In genomic region chr11:38481391-38481790, GRCh38 we compare ENCODE assay signal across 2 cellular contexts.
TF ChIP-seq lines count a peak whose summit lies in the region.

No MANE protein-coding gene starts in this region.

TF ChIP-seq in HEK293T, 16 proteins besides CTCF, POLR2A, EP300 and RAD21 (continued from another document):
- TF ChIP-seq SUZ12 (IDR thresholded peaks at IDR 0.05) = no peak
- TF ChIP-seq L3MBTL2 (conservative IDR thresholded peaks at IDR 0.05) = no peak
- no peak for TF ChIP-seq TARDBP (IDR thresholded peaks at IDR 0.05)
- TF ChIP-seq HDGF (IDR thresholded peaks at IDR 0.05; ENCODE audit: borderline replicate concordance) = no peak
- no peak for TF ChIP-seq NFRKB (IDR thresholded peaks at IDR 0.05)
- TF ChIP-seq LEF1 (IDR thresholded peaks at IDR 0.05; ENCODE audit: borderline replicate concordance) = no peak
- no peak for TF ChIP-seq ZNF384 (IDR thresholded peaks at IDR 0.05)

TF ChIP-seq in K562, 482 proteins besides CTCF, POLR2A, EP300 and RAD21 (continued from another document):
- no peak for TF ChIP-seq CBX8 (IDR thresholded peaks at IDR 0.05; ENCODE audit: borderline replicate concordance, extremely low read depth, low read depth, low read length, poor library complexity, severe bottlenecking)
- TF ChIP-seq ZNF592 (IDR thresholded peaks at IDR 0.05) = no peak
- TF ChIP-seq SMAD3 (CRISPR knock-in tag; conservative IDR thresholded peaks at IDR 0.05) = no peak
- no peak for TF ChIP-seq KLF13 (tag; IDR thresholded peaks at IDR 0.05; ENCODE audit: borderline replicate concordance, low read depth)
- no peak for TF ChIP-seq IRF2 (CRISPR knock-in tag; IDR thresholded peaks at IDR 0.05)
- no peak for TF ChIP-seq HLTF (IDR thresholded peaks at IDR 0.05)
- TF ChIP-seq POLR2G (IDR thresholded peaks at IDR 0.05; ENCODE audit: low read depth, low read length) = no peak
- TF ChIP-seq ZNF408 (CRISPR knock-in tag; IDR thresholded peaks at IDR 0.05; ENCODE audit: low read depth) = no peak
- TF ChIP-seq ZEB2 (IDR thresholded peaks at IDR 0.05) = no peak
- no peak for TF ChIP-seq MEF2D (tag; conservative IDR thresholded peaks at IDR 0.05; ENCODE audit: low read depth)
- no peak for TF ChIP-seq CBX2 (IDR thresholded peaks at IDR 0.05; ENCODE audit: insufficient read depth, low read length, poor library complexity, severe bottlenecking)
- no peak for TF ChIP-seq HDAC8 (tag; IDR thresholded peaks at IDR 0.05)
- TF ChIP-seq KLF16 (IDR thresholded peaks at IDR 0.05) = no peak
- no peak for TF ChIP-seq FOSL1 (tag; conservative IDR thresholded peaks at IDR 0.05)
- no peak for TF ChIP-seq CUX1 (CRISPR knock-in tag; IDR thresholded peaks at IDR 0.05)
- TF ChIP-seq ZNF212 (CRISPR knock-in tag; IDR thresholded peaks at IDR 0.05) = no peak
